ENCODE assay signal across 18 cellular contexts in the genomic region with DNA sequence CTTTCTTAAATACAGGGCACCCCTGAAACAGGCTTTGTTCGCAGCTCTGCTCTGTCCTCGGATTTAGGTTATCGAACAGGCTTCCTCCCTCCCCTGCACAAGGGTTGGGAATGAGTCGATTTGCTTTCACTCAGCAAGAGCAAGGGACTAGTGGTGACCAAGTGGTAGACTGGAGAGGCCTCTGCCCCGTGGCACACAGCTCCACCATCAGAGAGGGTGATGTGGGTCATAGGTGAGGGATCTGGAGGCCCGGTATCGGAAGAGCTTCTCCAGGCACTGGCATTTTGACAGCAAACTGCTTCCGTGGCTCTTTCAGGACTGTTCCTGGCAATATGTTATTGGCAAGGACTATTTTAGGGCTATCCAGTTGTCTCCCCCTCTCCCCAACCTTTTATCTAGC. TPM values are rescaled to one million over a fixed set of nuclear protein-coding genes. Genes with fewer than 3 reads are reported as not detected.
DNase-seq lines count a peak whose midpoint lies in the region; ATAC-seq and TF ChIP-seq lines count a peak whose summit lies in the region.
"Had no signal": no experiment of that assay in that cellular context is flagged by ENCODE, and none has a peak within 500 bp of the region (broad histone marks: within the 10 kb centered on the region; RNA-seq: fewer than 3 reads in every experiment).

No MANE protein-coding gene starts in this region.

- CTCF ChIA-PET in Panc1 (lab: Charles Lee), result interaction anchor here (0.6 to 2.3 kb wide), 9 partner anchors 8 to 174 kb away, joined by 3 to 12 read pairs (median 4); a partner anchor contains a TSS

- no peaks in the 10 kb centered on the region for H3K9me3 Mint-ChIP-seq in neural crest cell
- H3K9me3 Mint-ChIP-seq: natural killer cell had no signal

- DNase-seq in Panc1 (ENCODE audit: low read depth, low spot score) (no peak), neural crest cell (ENCODE audit: low read depth, low spot score) (no peak), NCI-H69 (lab: John Stamatoyannopoulos, UW) (no peak), cerebellar cortex (ENCODE audit: low spot score) (no peak), HK-2 (ENCODE audit: unreplicated experiment) (no peak)
- DNase-seq: activated naive CD4-positive, alpha-beta T cell; head of caudate nucleus; left cardiac atrium; natural killer cell; NCI-H82; RPMI8226; stimulated activated CD4-positive, alpha-beta T cell treated with anti-CD3 and anti-CD28 coated beads, Interleukin-2, amount 100 ng/mL, for 24 hours; T-helper 1 cell; testis had no signal

- ATAC-seq in Panc1, result no peak
- ATAC-seq in HG03159 (IDR thresholded peaks at IDR 0.05; ENCODE audit: unreplicated experiment), result no peak
- ATAC-seq: natural killer cell had no signal

- no peaks in the 10 kb centered on the region for H3K27me3 ChIP-seq in Panc1 (ENCODE audit: control insufficient read depth, insufficient read depth, low read length)
- no peaks in the 10 kb centered on the region for H3K27me3 ChIP-seq in iPS-15b (ENCODE audit: control insufficient read depth, insufficient read depth, low read length)
- H3K27me3 ChIP-seq: esophagus muscularis mucosa, testis had no signal

- in situ Hi-C loops in Panc1 (cut with HindIII; ENCODE audit: low pct_unique_long_range_greater_than_20kb, low sequenced_read_pairs), result no loop called here

- BruUV-seq in Panc1 (replicated peaks; lab: Mats Ljungman, UMichigan), result no TSS peak

- peaks cover 18% of the 10 kb centered on the region for H3K4me1 Mint-ChIP-seq in neural crest cell

- TF ChIP-seq CTCF in 22Rv1 (IDR thresholded peaks at IDR 0.05) (no peak), Panc1 (IDR thresholded peaks at IDR 0.05) (no peak), neural crest cell (conservative IDR thresholded peaks at IDR 0.05) (no peak)

- peak overlapping the region; percentile 62 for H3K27ac Mint-ChIP-seq in neural crest cell (ENCODE audit: unreplicated experiment)
- H3K27ac Mint-ChIP-seq: natural killer cell had no signal

- H3K9me3 ChIP-seq in Panc1 (ENCODE audit: control insufficient read depth, insufficient read depth, low read depth, low read length) (no peaks in the 10 kb centered on the region), iPS-15b (ENCODE audit: control insufficient read depth, insufficient read depth, low read length) (no peaks in the 10 kb centered on the region)
- H3K9me3 ChIP-seq: esophagus muscularis mucosa, testis had no signal

- peak overlapping the region; percentile 99 for H3K27ac ChIP-seq in 22Rv1
- H3K27ac ChIP-seq in Panc1 (ENCODE audit: low read length), result peak overlapping the region; percentile 82
- H3K27ac ChIP-seq: esophagus muscularis mucosa, testis had no signal

- H3K36me3 ChIP-seq in Panc1 (ENCODE audit: control insufficient read depth, insufficient read depth, low read length) (peaks cover 14% of the 10 kb centered on the region), iPS-15b (ENCODE audit: control insufficient read depth, insufficient read depth, low read length) (peaks cover 40% of the 10 kb centered on the region)

- H3K27me3 Mint-ChIP-seq in neural crest cell (ENCODE audit: low read depth), result peaks cover 2% of the 10 kb centered on the region

- H3K4me3 ChIP-seq in Panc1 (ENCODE audit: low read depth in 2 of 2, low read length in 2 of 2), result peak overlapping the region in 1 of 2 experiments; percentile 25; a peak in 2 of 4 replicates
- peak overlapping the region; percentile 58 for H3K4me3 ChIP-seq in iPS-15b (ENCODE audit: low read depth, low read length)
- H3K4me3 ChIP-seq: esophagus muscularis mucosa, testis had no signal

- peaks cover 50% of the 10 kb centered on the region for H3K4me1 ChIP-seq in Panc1 (ENCODE audit: control insufficient read depth, insufficient read depth, low read length)
- peaks cover 38% of the 10 kb centered on the region for H3K4me1 ChIP-seq in iPS-15b (ENCODE audit: control insufficient read depth, insufficient read depth, low read length)

- POLR2A ChIA-PET in Panc1 (lab: Charles Lee), result interaction anchor here (0.5 to 0.7 kb wide), 2 partner anchors 98 to 114 kb away, joined by 3 to 6 read pairs; no protein-coding TSS in a partner anchor

- intact Hi-C loops in Panc1 (cut with micrococcal nuclease; ENCODE audit: unreplicated experiment), result no loop called here

- peaks cover 2% of the 10 kb centered on the region for H3K36me3 Mint-ChIP-seq in neural crest cell (ENCODE audit: low read depth)
- H3K36me3 Mint-ChIP-seq: natural killer cell had no signal

- no peak overlapping the region for H3K4me3 Mint-ChIP-seq in neural crest cell
- H3K4me3 Mint-ChIP-seq: natural killer cell had no signal

- peak overlapping the region; percentile 71 for H3K9ac ChIP-seq in iPS-15b (ENCODE audit: low read depth, low read length)

RNA-seq across cellular contexts. Expression of a gene that starts 3.1 kb away (rescaled TPM):
- total RNA-seq in Panc1 (2021; ENCODE audit: unreplicated experiment) (126 TPM), neural crest cell (0.19 and 0.55 TPM in 2 replicates)
- 85.4 TPM for polyA plus RNA-seq in Panc1 (2012; ENCODE audit: insufficient read length)

RNA-seq across cellular contexts. Expression of a gene that starts 24.8 kb away (rescaled TPM):
- total RNA-seq in Panc1 (2021; ENCODE audit: unreplicated experiment), result 99.8 TPM
- 87.7 TPM for polyA plus RNA-seq in Panc1 (2012; ENCODE audit: insufficient read length)
- total RNA-seq in neural crest cell, result 47.7 and 50.8 TPM in 2 replicates

RNA-seq across cellular contexts. Expression of a gene that starts 52.0 kb away (rescaled TPM):
- total RNA-seq in Panc1 (2021; ENCODE audit: unreplicated experiment) (118 TPM), neural crest cell (59.6 and 63.9 TPM in 2 replicates)
- 78.7 TPM for polyA plus RNA-seq in Panc1 (2012; ENCODE audit: insufficient read length)

Comparison
In these comparisons a context has a peak if more than half of its experiments do, and no peak if none do; other contexts are left out.
1. RNA of a gene that starts 3.1 kb away (total RNA-seq): 126 TPM in Panc1 (single experiment); 0.19 to 0.55 TPM in neural crest cell; every median in the first group is over 10 times any median in the second.